In the genomic region with DNA sequence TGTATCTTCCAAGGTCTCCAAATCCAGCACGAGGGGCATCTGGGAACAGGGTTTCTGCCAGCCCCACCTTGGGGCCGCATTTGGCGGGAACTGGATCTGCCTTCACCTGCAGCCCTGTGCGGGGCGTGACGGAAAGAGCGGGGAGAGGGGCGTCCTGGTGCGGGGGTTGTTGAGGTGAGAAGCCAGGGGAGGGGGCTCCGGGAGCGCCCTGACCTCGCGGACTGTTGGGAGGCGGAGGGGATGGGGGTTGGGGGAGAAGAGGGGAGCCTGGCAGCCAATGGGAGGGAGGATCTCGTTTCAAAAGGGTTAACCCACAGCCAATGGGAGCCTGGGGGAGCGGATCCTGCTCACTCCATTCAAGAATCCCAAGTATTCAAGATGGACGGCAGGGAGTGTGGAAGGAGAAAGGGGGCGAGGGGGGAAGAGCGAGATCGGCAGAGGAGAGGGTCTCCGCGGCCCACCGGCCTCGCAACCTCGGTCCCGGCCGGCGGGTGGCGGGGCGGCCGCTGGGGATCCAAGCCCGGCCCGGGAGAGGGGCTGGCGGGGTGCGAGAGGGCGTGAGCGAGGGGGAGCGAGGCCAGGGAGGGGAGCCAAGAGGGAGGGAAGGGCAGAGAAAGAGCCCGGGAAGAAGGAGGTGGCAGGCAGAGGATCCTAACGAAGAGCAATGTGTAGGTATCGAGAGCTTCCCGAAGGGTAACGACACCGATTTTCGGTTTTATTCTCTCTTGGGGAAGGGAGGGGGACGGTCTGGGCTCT, we compare ENCODE assay signal across 8 cellular contexts. TPM values are rescaled to one million over a fixed set of nuclear protein-coding genes. Genes with fewer than 3 reads are reported as not detected.
DNase-seq lines count a peak whose midpoint lies in the region; ATAC-seq and TF ChIP-seq lines count a peak whose summit lies in the region.

No MANE protein-coding gene starts in this region.

- H3K36me3 ChIP-seq in heart right ventricle, result no peaks in the 10 kb centered on the region

- H3K9me3 ChIP-seq in heart right ventricle, result no peaks in the 10 kb centered on the region

- WGBS in heart right ventricle, 2 donors, result 0 to 1% methylated on average over 46 of the region's 46 CpGs

- H3K4me3 ChIP-seq in AG09309 (ENCODE audit: control insufficient read depth, low read depth, low read length) (peak overlapping the region; percentile 97), heart right ventricle (peak overlapping the region; percentile 82 to 97 (median 93))

- H3K27ac ChIP-seq in heart right ventricle, result peak overlapping the region; percentile 66 to 91 (median 86)

- no peak for TF ChIP-seq CTCF in AG09309 (IDR thresholded peaks at IDR 0.05; ENCODE audit: control insufficient read depth, insufficient read depth, low read depth, low read length, missing control alignments)
- no peak for TF ChIP-seq CTCF in heart right ventricle (IDR thresholded peaks at IDR 0.05)
- TF ChIP-seq CTCF in omental fat pad (IDR thresholded peaks at IDR 0.05), result no peak

- intact Hi-C loops in heart right ventricle (cut with DNase I), result loop anchor here in 1 of 10 donors (2.0 kb wide), 1 partner anchor 69 kb away; no protein-coding TSS in a partner anchor

- peaks cover 0 to 30% (median 0%) of the 10 kb centered on the region in 7 donors for H3K27me3 ChIP-seq in heart right ventricle

- DNase-seq in AG09309 (ENCODE audit: low read depth), result peak; percentile 46
- DNase-seq in NCI-H2227 (lab: John Stamatoyannopoulos, UW; ENCODE audit: unreplicated experiment), result peak; percentile 89
- DNase-seq in amygdala (lab: John Stamatoyannopoulos, UW), result peak in 50 of 56 donors; percentile 20 to 80 (median 58)
- DNase-seq in heart right ventricle, result peak; percentile 54 to 87
- DNase-seq in omental fat pad (ENCODE audit: low spot score), result no peak
- DNase-seq in mesenteric fat pad (ENCODE audit: low spot score), result no peak

- ATAC-seq in GM18909 (IDR thresholded peaks at IDR 0.05; ENCODE audit: poor library complexity, unreplicated experiment), result peak; percentile 59
- ATAC-seq in heart right ventricle, result peak; percentile 89 to 95 (median 92)
- ATAC-seq in omental fat pad (ENCODE audit: low FRiP score), result peak; percentile 77
- no peak for ATAC-seq in HG03571 (IDR thresholded peaks at IDR 0.05; ENCODE audit: unreplicated experiment)

- peaks cover 8 to 38% (median 26%) of the 10 kb centered on the region in 9 donors for H3K4me1 ChIP-seq in heart right ventricle

RNA-seq across cellular contexts. Expression of gene YPEL4, which starts 11.5 kb away (rescaled TPM):
- total RNA-seq in heart right ventricle, result 1 to 10 TPM in 2 of 10 donors, under 1 TPM in 7, not detected in 1; 0.17 to 1.1 (median 0.55) TPM
- polyA plus RNA-seq in heart right ventricle, result 1 to 10 TPM in 1 of 2 donors, under 1 TPM in 1; 0.43 to 3.4 TPM
- 1 to 10 TPM in 3 of 4 donors, under 1 TPM in 1; 0.63 to 1.8 (median 1.5) TPM for total RNA-seq in omental fat pad
- total RNA-seq in mesenteric fat pad, result 0.71 TPM

RNA-seq across cellular contexts. Expression of gene CLP1, which starts 19.4 kb away (rescaled TPM):
- 1 to 10 TPM; 4.0 to 9.0 (median 7.1) TPM for total RNA-seq in heart right ventricle
- 1 to 10 TPM; 2.9 to 9.0 TPM for polyA plus RNA-seq in heart right ventricle
- 10 to 100 TPM; 12.3 to 26.1 (median 15.7) TPM for total RNA-seq in omental fat pad
- 12.0 TPM for total RNA-seq in mesenteric fat pad

RNA-seq across cellular contexts. Expression of gene ZDHHC5, which starts 29.7 kb away (rescaled TPM):
- total RNA-seq in heart right ventricle, result 10 to 100 TPM; 32.6 to 56.5 (median 41.6) TPM
- polyA plus RNA-seq in heart right ventricle, result 10 to 100 TPM; 22.3 to 31.6 TPM
- total RNA-seq in omental fat pad, result 10 to 100 TPM; 44.1 to 61.5 (median 50.7) TPM
- 65.4 TPM for total RNA-seq in mesenteric fat pad

RNA-seq across cellular contexts. Expression of gene SERPING1, which starts 40.7 kb away (rescaled TPM):
- total RNA-seq in heart right ventricle (100 to 1,000 TPM in 4 of 10 donors, 10 to 100 TPM in 6; 39.8 to 197 (median 71.6) TPM), omental fat pad (1,000 to 10,000 TPM in 1 of 4 donors, 100 to 1,000 TPM in 3; 500 to 1,674 (median 892) TPM), mesenteric fat pad (516 TPM)
- polyA plus RNA-seq in heart right ventricle, result 100 to 1,000 TPM; 167 to 184 TPM

Comparison
In these comparisons a context has a peak if more than half of its experiments do, and no peak if none do; other contexts are left out.
1. DNase-seq: peak in AG09309 (single experiment), NCI-H2227 (single experiment), amygdala (50 of 56) and heart right ventricle (2 of 2); none in omental fat pad (single experiment) and mesenteric fat pad (single experiment).